8 cellular contexts compared by ENCODE assay signal in genomic region chr6:166419268-166419667, GRCh38. TPM values are rescaled to one million over a fixed set of nuclear protein-coding genes. Genes with fewer than 3 reads are reported as not detected.
DNase-seq lines count a peak whose midpoint lies in the region; ATAC-seq, FAIRE-seq and TF ChIP-seq lines count a peak whose summit lies in the region.

No MANE protein-coding gene starts in this region.

- in situ Hi-C loops in K562 (cut with MboI): no loop called here

- H3K4me3 ChIP-seq in K562 (no peak overlapping the region), sigmoid colon (no peak overlapping the region), Caco-2 (ENCODE audit: low read depth, low read length) (no peak overlapping the region)

- H3K36me3 ChIP-seq in K562 (ENCODE audit: control insufficient read depth, insufficient read depth, low read length) (no peaks in the 10 kb centered on the region), sigmoid colon (peaks cover 0 to 54% (median 8%) of the 10 kb centered on the region in 4 donors), Caco-2 (ENCODE audit: control insufficient read depth, insufficient read depth, low read length) (no peaks in the 10 kb centered on the region)

- peak overlapping the region; percentile 78 to 81 for H3K27ac Mint-ChIP-seq in stimulated activated naive CD8-positive, alpha-beta T cell treated with anti-CD3 and anti-CD28 coated beads, Interleukin-15, amount 100 ng/mL, for 72 hours
- H3K27ac Mint-ChIP-seq in Caco-2 (ENCODE audit: unreplicated experiment): no peak overlapping the region

- H2AFZ ChIP-seq in K562 (ENCODE audit: low read depth, low read length): no peak overlapping the region

- H3K36me3 Mint-ChIP-seq in Caco-2 (ENCODE audit: insufficient read depth, unreplicated experiment): no peaks in the 10 kb centered on the region

- peak; percentile 6 for FAIRE-seq in K562 (lab: Jason Lieb, UNC)

- H4K20me1 ChIP-seq in K562 (replicated peaks; ENCODE audit: control insufficient read depth, insufficient read depth, low read length): 0 out of 2 replicates have a peak, but pooled peaks cover 4% of the 10 kb centered on the region

- H3K9me3 ChIP-seq in K562 (replicated peaks; ENCODE audit: control insufficient read depth, insufficient read depth, low read depth, low read length): no peaks in the 10 kb centered on the region
- no peaks in the 10 kb centered on the region for H3K9me3 ChIP-seq in sigmoid colon
- H3K9me3 ChIP-seq in Caco-2: no peaks in the 10 kb centered on the region

- no peak for TF ChIP-seq POLR2A in K562 (conservative IDR thresholded peaks at IDR 0.05)
- TF ChIP-seq POLR2A in sigmoid colon (IDR thresholded peaks at IDR 0.05): no peak

- no peak overlapping the region for H3K9ac ChIP-seq in K562 (ENCODE audit: insufficient read depth in 1 of 2, low read depth in 2 of 2, low read length in 2 of 2)

- intact Hi-C loops in K562 (cut with micrococcal nuclease) (no loop called here), sigmoid colon (cut with DNase I) (no loop called here), Caco-2 (cut with micrococcal nuclease; ENCODE audit: unreplicated experiment) (no loop called here)

- no peaks in the 10 kb centered on the region for H3K79me2 ChIP-seq in K562 (ENCODE audit: control insufficient read depth, insufficient read depth, low read length)

- H3K27me3 ChIP-seq in K562 (ENCODE audit: control insufficient read depth in 2 of 2, insufficient read depth in 2 of 2, low read length in 2 of 2) (peaks cover 49 to 77% of the 10 kb centered on the region in 2 experiments), sigmoid colon (no peaks in the 10 kb centered on the region), Caco-2 (replicated peaks; ENCODE audit: control insufficient read depth, insufficient read depth, low read length) (peaks cover 1% of the 10 kb centered on the region; the same call in 1 of the 2 replicates)

- ATAC-seq in GM18861 (IDR thresholded peaks at IDR 0.05; ENCODE audit: unreplicated experiment): peak; percentile 95
- ATAC-seq in HG02884 (IDR thresholded peaks at IDR 0.05; ENCODE audit: unreplicated experiment): peak; percentile 88
- ATAC-seq in K562: peak; percentile 39
- ATAC-seq in stimulated activated naive CD8-positive, alpha-beta T cell treated with anti-CD3 and anti-CD28 coated beads, Interleukin-15, amount 100 ng/mL, for 72 hours: peak; percentile 79

- H3K9me1 ChIP-seq in K562 (ENCODE audit: control insufficient read depth, insufficient read depth, low read length): no peaks in the 10 kb centered on the region

- whole genome bisulfite sequencing in K562 (ENCODE audit: insufficient coverage, low coverage, missing lambda C conversion rate): 0% methylated on average over 7 of the region's 7 CpGs
- WGBS in sigmoid colon, 2 donors: 63 to 81% methylated on average over 7 of the region's 7 CpGs

- peaks cover 14 to 17% of the 10 kb centered on the region in 2 donors for H3K9me3 Mint-ChIP-seq in stimulated activated naive CD8-positive, alpha-beta T cell treated with anti-CD3 and anti-CD28 coated beads, Interleukin-15, amount 100 ng/mL, for 72 hours
- H3K9me3 Mint-ChIP-seq in Caco-2 (ENCODE audit: unreplicated experiment): peaks cover 20% of the 10 kb centered on the region

- no peak for TF ChIP-seq RAD21 in K562 (CRISPR knock-in tag; conservative IDR thresholded peaks at IDR 0.05 in 1 of 2, IDR thresholded peaks at IDR 0.05 in 1 of 2)

- H3K27ac ChIP-seq in K562 (ENCODE audit: extremely low read depth, low read depth, low read length) (no peak overlapping the region), sigmoid colon (no peak overlapping the region)

- no peak overlapping the region for H3K4me2 ChIP-seq in K562 (ENCODE audit: insufficient read depth, low read length)

- H3K4me3 Mint-ChIP-seq in stimulated activated naive CD8-positive, alpha-beta T cell treated with anti-CD3 and anti-CD28 coated beads, Interleukin-15, amount 100 ng/mL, for 72 hours: peak overlapping the region; percentile 40 to 41
- no peak overlapping the region for H3K4me3 Mint-ChIP-seq in Caco-2 (ENCODE audit: unreplicated experiment)

- POLR2A ChIA-PET in K562 (lab: Yijun Ruan, JAX) (interaction anchor here (0.8 kb wide), 1 partner anchor 272 kb away, joined by 4 read pairs; no protein-coding TSS in a partner anchor), Caco-2 (lab: Charles Lee) (interaction anchor here (0.6 kb wide), 1 partner anchor 19 kb away, joined by 3 read pairs; no protein-coding TSS in a partner anchor)

- TF ChIP-seq CTCF in K562 (IDR thresholded peaks at IDR 0.05 in 2 of 3, conservative IDR thresholded peaks at IDR 0.05 in 1 of 3; ENCODE audit: insufficient read depth in 2 of 3, low read depth in 1 of 3, low read length in 3 of 3) (no peak), sigmoid colon (IDR thresholded peaks at IDR 0.05) (no peak), Caco-2 (IDR thresholded peaks at IDR 0.05; ENCODE audit: insufficient read depth in 1 of 2, low read depth in 1 of 2, low read length in 1 of 2, severe bottlenecking in 1 of 2, unreplicated experiment in 1 of 2) (no peak)

- BruUV-seq in K562 (replicated peaks; lab: Mats Ljungman, UMichigan): no TSS peak
- BruUV-seq in Caco-2 (replicated peaks; lab: Mats Ljungman, UMichigan): no TSS peak

- H3K4me1 Mint-ChIP-seq in stimulated activated naive CD8-positive, alpha-beta T cell treated with anti-CD3 and anti-CD28 coated beads, Interleukin-15, amount 100 ng/mL, for 72 hours: peaks cover 66% of the 10 kb centered on the region
- peaks cover 7% of the 10 kb centered on the region for H3K4me1 Mint-ChIP-seq in Caco-2 (ENCODE audit: low read depth, unreplicated experiment)

- no peaks in the 10 kb centered on the region for H3K4me1 ChIP-seq in K562 (replicated peaks in 1 of 2; ENCODE audit: control insufficient read depth in 2 of 2, insufficient read depth in 2 of 2, low read length in 2 of 2)
- peaks cover 0 to 9% (median 0%) of the 10 kb centered on the region in 4 donors for H3K4me1 ChIP-seq in sigmoid colon
- peaks cover 6% of the 10 kb centered on the region; the same call in 1 of the 2 replicates for H3K4me1 ChIP-seq in Caco-2

- CTCF ChIA-PET in K562 (lab: Yijun Ruan, JAX; ENCODE audit: low intra/inter-chr PET ratio) (no interaction called here), Caco-2 (lab: Charles Lee) (no interaction called here)

- H3K27me3 Mint-ChIP-seq in stimulated activated naive CD8-positive, alpha-beta T cell treated with anti-CD3 and anti-CD28 coated beads, Interleukin-15, amount 100 ng/mL, for 72 hours: no peaks in the 10 kb centered on the region
- H3K27me3 Mint-ChIP-seq in Caco-2 (ENCODE audit: insufficient read depth, unreplicated experiment): peaks cover 9% of the 10 kb centered on the region

- TF ChIP-seq EP300 in K562 (IDR thresholded peaks at IDR 0.05; ENCODE audit: low read length) (no peak), sigmoid colon (IDR thresholded peaks at IDR 0.05) (no peak)

- DNase-seq in T-helper 1 cell: peak in 4 of 5 donors; percentile 24 to 77 (median 42)
- no peak for DNase-seq in K562 (ENCODE audit: extremely low read depth in 1 of 4, low spot score in 3 of 4)
- peak; percentile 73 to 84 for DNase-seq in stimulated activated naive CD8-positive, alpha-beta T cell treated with anti-CD3 and anti-CD28 coated beads, Interleukin-15, amount 100 ng/mL, for 72 hours
- DNase-seq in NCI-H2227 treated with DMSO at 0.1 percent for 48 hours (lab: John Stamatoyannopoulos, UW): no peak
- DNase-seq in sigmoid colon: no peak
- no peak for DNase-seq in Caco-2

TF ChIP-seq in K562, 482 proteins besides CTCF, POLR2A, EP300 and RAD21 (continues in another document):
- TF ChIP-seq GTF2A2 (tag; IDR thresholded peaks at IDR 0.05): no peak
- TF ChIP-seq ZNF57 (CRISPR knock-in tag; IDR thresholded peaks at IDR 0.05): no peak
- no peak for TF ChIP-seq SRSF7 (optimal IDR thresholded peaks at IDR 0.05; ENCODE audit: low read depth, low read length)
- no peak for TF ChIP-seq USF2 (CRISPR knock-in tag; IDR thresholded peaks at IDR 0.05)
- TF ChIP-seq PKNOX1 (IDR thresholded peaks at IDR 0.05): no peak
- TF ChIP-seq CBFA2T2 (conservative IDR thresholded peaks at IDR 0.05): no peak

RNA-seq across cellular contexts. Expression of gene MPC1, which starts 36.5 kb away (rescaled TPM):
- 21.5 and 61.7 TPM in 2 replicates for total RNA-seq in K562 (2011; cell fraction: chromatin; rRNA removed; ENCODE audit: low replicate concordance)
- 19.8 and 26.6 TPM in 2 replicates for total RNA-seq in K562 (2011; cell fraction: nucleolus; rRNA removed)
- 29.1 and 45.8 TPM in 2 replicates for total RNA-seq in K562 (2011; cell fraction: nucleoplasm; rRNA removed)
- 78.6 and 97.7 TPM in 2 replicates for total RNA-seq in K562 (2014; rRNA removed)
- 132 and 145 TPM in 2 replicates for total RNA-seq in K562 (2014; rRNA removed; fragmentation: Illumina TruSeq; extraction: Trizol)
- total RNA-seq in K562 (2015; rRNA removed; fragmentation: Illumina TruSeq; extraction: Trizol): 141 and 149 TPM in 2 replicates
- 103 and 110 TPM in 2 replicates for total RNA-seq in K562 (2021)
- polyA plus RNA-seq in K562 (2011; rRNA removed): 115 and 138 TPM in 2 replicates
- 100 and 103 TPM in 2 replicates for polyA plus RNA-seq in K562 (2011; cell fraction: cytosol; rRNA removed)
- polyA plus RNA-seq in K562 (2011; cell fraction: nucleus; rRNA removed): 48.3 and 68.3 TPM in 2 replicates
- 93.8 and 104 TPM in 2 replicates for polyA plus RNA-seq in K562 (2012)
- polyA plus RNA-seq in K562 (2014; fragmentation: Illumina TruSeq; extraction: Trizol): 148 and 185 TPM in 2 replicates
- polyA plus RNA-seq in K562 (2014; fragmentation: Nextera tagmentation; extraction: Ambion mirVana): 100 to 1,000 TPM; 138 to 144 TPM
- polyA plus RNA-seq in K562 (2014; rRNA removed): 113 and 114 TPM in 2 replicates
- 54.6 and 59.0 TPM in 2 replicates for polyA minus RNA-seq in K562 (2011; rRNA and poly(A)+ RNA removed)
- 18.7 and 38.7 TPM in 2 replicates for polyA minus RNA-seq in K562 (2011; cell fraction: cytosol; rRNA and poly(A)+ RNA removed)
- 5.8 and 14.9 TPM in 2 replicates for polyA minus RNA-seq in K562 (2011; cell fraction: nucleus; rRNA and poly(A)+ RNA removed)
- total RNA-seq in sigmoid colon: 10 to 100 TPM; 52.9 to 82.0 (median 78.3) TPM
- polyA plus RNA-seq in sigmoid colon: 100 to 1,000 TPM; 116 to 310 (median 161) TPM
- total RNA-seq in Caco-2 (2022): 19.7 and 20.4 TPM in 2 replicates

Comparison
In these comparisons a context has a peak if more than half of its experiments do, and no peak if none do; other contexts are left out.
1. ATAC-seq: peak in every context shown above with its lines; median percentile 95 in GM18861; 88 in HG02884; 79 in stimulated activated naive CD8-positive, alpha-beta T cell treated with anti-CD3 and anti-CD28 coated beads, Interleukin-15, amount 100 ng/mL, for 72 hours; 39 in K562.
2. DNase-seq: peak in T-helper 1 cell (4 of 5) and stimulated activated naive CD8-positive, alpha-beta T cell treated with anti-CD3 and anti-CD28 coated beads, Interleukin-15, amount 100 ng/mL, for 72 hours (2 of 2); none in K562 (0 of 4), NCI-H2227 treated with DMSO at 0.1 percent for 48 hours (single experiment), sigmoid colon (single experiment) and Caco-2 (0 of 2).